In the genomic region with DNA sequence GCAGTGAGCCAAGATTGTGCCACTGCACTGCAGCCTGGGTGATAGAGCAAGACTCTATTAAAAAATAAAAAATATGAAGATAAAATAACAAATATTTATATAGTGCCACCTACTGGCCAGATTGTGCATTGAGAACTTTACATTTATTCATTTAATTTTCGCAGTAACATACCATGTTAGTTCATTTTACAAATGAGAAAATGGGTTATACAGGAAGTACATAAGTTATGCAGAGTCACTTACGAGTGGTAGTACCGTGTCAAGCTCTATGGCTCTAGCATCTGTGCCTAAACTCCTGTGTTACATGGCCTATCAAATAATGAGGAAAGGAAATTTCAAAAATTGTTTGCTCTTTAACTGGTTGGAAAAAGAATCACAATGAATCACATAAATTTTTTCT, we compare ENCODE assay signal across 8 cellular contexts. TPM values are rescaled to one million over a fixed set of nuclear protein-coding genes. Genes with fewer than 3 reads are reported as not detected.
DNase-seq lines count a peak whose midpoint lies in the region; ATAC-seq and TF ChIP-seq lines count a peak whose summit lies in the region.

No MANE protein-coding gene starts in this region.

- H3K4me3 ChIP-seq in coronary artery, result no peak overlapping the region
- H3K4me3 ChIP-seq in neural cell (ENCODE audit: low read length), result no peak overlapping the region

- no peak overlapping the region for H3K4me3 Mint-ChIP-seq in activated CD8-positive, alpha-beta T cell treated with anti-CD3 and anti-CD28 coated beads for 36 hours
- H3K4me3 Mint-ChIP-seq in activated CD8-positive, alpha-beta T cell treated with anti-CD3 and anti-CD28 coated beads, Interleukin-2, amount 10 ng/mL, durations not matched to agents 7 days and 5 days, result no peak overlapping the region

- peak; percentile 90 for TF ChIP-seq CTCF in activated CD8-positive, alpha-beta T cell treated with anti-CD3 and anti-CD28 coated beads for 36 hours (IDR thresholded peaks at IDR 0.05)
- TF ChIP-seq CTCF in coronary artery (IDR thresholded peaks at IDR 0.05) (peak; percentile 53), neural cell (IDR thresholded peaks at IDR 0.05; ENCODE audit: poor library complexity, severe bottlenecking) (peak; percentile 67)

- H3K79me2 ChIP-seq in neural cell (replicated peaks; ENCODE audit: insufficient read depth, low read length), result no peaks in the 10 kb centered on the region

- peaks cover 4% of the 10 kb centered on the region for H3K4me1 Mint-ChIP-seq in activated CD8-positive, alpha-beta T cell treated with anti-CD3 and anti-CD28 coated beads for 36 hours (ENCODE audit: low read depth)
- peaks cover 14% of the 10 kb centered on the region for H3K4me1 Mint-ChIP-seq in activated CD8-positive, alpha-beta T cell treated with anti-CD3 and anti-CD28 coated beads, Interleukin-2, amount 10 ng/mL, durations not matched to agents 7 days and 5 days (ENCODE audit: low read depth)

- no peaks in the 10 kb centered on the region for H4K20me1 ChIP-seq in neural cell (ENCODE audit: insufficient read depth)

- no peak overlapping the region for H3K27ac ChIP-seq in coronary artery
- H3K27ac ChIP-seq in neural cell (ENCODE audit: low read length), result no peak overlapping the region

- no peak overlapping the region for H3K9ac ChIP-seq in neural cell (ENCODE audit: low read length)

- H3K27me3 ChIP-seq in neural cell (ENCODE audit: insufficient read depth, low read depth, low read length), result no peaks in the 10 kb centered on the region

- no peaks in the 10 kb centered on the region for H3K9me3 Mint-ChIP-seq in activated CD8-positive, alpha-beta T cell treated with anti-CD3 and anti-CD28 coated beads for 36 hours
- no peaks in the 10 kb centered on the region for H3K9me3 Mint-ChIP-seq in activated CD8-positive, alpha-beta T cell treated with anti-CD3 and anti-CD28 coated beads, Interleukin-2, amount 10 ng/mL, durations not matched to agents 7 days and 5 days (ENCODE audit: insufficient read depth)

- CTCF ChIA-PET in activated CD8-positive, alpha-beta T cell treated with anti-CD3 and anti-CD28 coated beads for 36 hours (lab: Charles Lee), result interaction anchor here (0.6 to 2.7 kb wide), 17 partner anchors 8 to 216 kb away, joined by 3 to 26 read pairs (median 4); no protein-coding TSS in a partner anchor
- CTCF ChIA-PET in activated CD8-positive, alpha-beta T cell treated with anti-CD3 and anti-CD28 coated beads, Interleukin-2, amount 10 ng/mL, durations not matched to agents 7 days and 5 days (lab: Charles Lee), result interaction anchor here (0.6 to 3.2 kb wide), 18 partner anchors 11 to 383 kb away, joined by 3 to 12 read pairs (median 4); a partner anchor contains a TSS

- peaks cover 3% of the 10 kb centered on the region for H3K36me3 ChIP-seq in neural cell (ENCODE audit: insufficient read depth, low read length)

- H2AFZ ChIP-seq in neural cell (ENCODE audit: low read depth, low read length), result no peak overlapping the region

- peak; percentile 42 for ATAC-seq in activated CD8-positive, alpha-beta T cell treated with anti-CD3 and anti-CD28 coated beads for 36 hours
- no peak for ATAC-seq in activated CD8-positive, alpha-beta T cell treated with anti-CD3 and anti-CD28 coated beads, Interleukin-2, amount 10 ng/mL, durations not matched to agents 7 days and 5 days
- ATAC-seq in GM21360 (IDR thresholded peaks at IDR 0.05; ENCODE audit: unreplicated experiment), result no peak
- ATAC-seq in GM21529 (IDR thresholded peaks at IDR 0.05; ENCODE audit: unreplicated experiment), result no peak

- H3K36me3 Mint-ChIP-seq in activated CD8-positive, alpha-beta T cell treated with anti-CD3 and anti-CD28 coated beads for 36 hours (ENCODE audit: low read depth), result peaks cover 44% of the 10 kb centered on the region
- peaks cover 59% of the 10 kb centered on the region for H3K36me3 Mint-ChIP-seq in activated CD8-positive, alpha-beta T cell treated with anti-CD3 and anti-CD28 coated beads, Interleukin-2, amount 10 ng/mL, durations not matched to agents 7 days and 5 days (ENCODE audit: low read depth)

- H3K9me3 ChIP-seq in neural cell (ENCODE audit: low read length), result no peaks in the 10 kb centered on the region

- H3F3A ChIP-seq in neural cell (ENCODE audit: insufficient read depth, low read length, poor library complexity, severe bottlenecking), result no peaks in the 10 kb centered on the region

- TF ChIP-seq EP300 in neural cell (conservative IDR thresholded peaks at IDR 0.05; ENCODE audit: poor library complexity, severe bottlenecking), result no peak

- intact Hi-C loops in activated CD8-positive, alpha-beta T cell treated with anti-CD3 and anti-CD28 coated beads for 36 hours (cut with micrococcal nuclease), result no loop called here

- H3K4me2 ChIP-seq in neural cell (ENCODE audit: low read length), result no peak overlapping the region

- peak overlapping the region; percentile 36 for H3K27ac Mint-ChIP-seq in activated CD8-positive, alpha-beta T cell treated with anti-CD3 and anti-CD28 coated beads for 36 hours
- H3K27ac Mint-ChIP-seq in activated CD8-positive, alpha-beta T cell treated with anti-CD3 and anti-CD28 coated beads, Interleukin-2, amount 10 ng/mL, durations not matched to agents 7 days and 5 days, result no peak overlapping the region

- H3K9me2 ChIP-seq in neural cell (ENCODE audit: insufficient read depth, low read length), result no peaks in the 10 kb centered on the region

- no peak for DNase-seq in activated CD8-positive, alpha-beta T cell treated with anti-CD3 and anti-CD28 coated beads for 36 hours
- no peak for DNase-seq in activated CD8-positive, alpha-beta T cell treated with anti-CD3 and anti-CD28 coated beads, Interleukin-2, amount 10 ng/mL, durations not matched to agents 7 days and 5 days
- peak; percentile 20 for DNase-seq in NCI-H1694 (lab: John Stamatoyannopoulos, UW)
- DNase-seq in coronary artery (ENCODE audit: low spot score), result no peak
- no peak for DNase-seq in SHP77 (lab: John Stamatoyannopoulos, UW)

- peak; percentile 47 for TF ChIP-seq RAD21 in neural cell (conservative IDR thresholded peaks at IDR 0.05)

- no peaks in the 10 kb centered on the region for H3K27me3 Mint-ChIP-seq in activated CD8-positive, alpha-beta T cell treated with anti-CD3 and anti-CD28 coated beads for 36 hours
- no peaks in the 10 kb centered on the region for H3K27me3 Mint-ChIP-seq in activated CD8-positive, alpha-beta T cell treated with anti-CD3 and anti-CD28 coated beads, Interleukin-2, amount 10 ng/mL, durations not matched to agents 7 days and 5 days (ENCODE audit: low read depth)

- POLR2A ChIA-PET in activated CD8-positive, alpha-beta T cell treated with anti-CD3 and anti-CD28 coated beads for 36 hours (lab: Charles Lee), result interaction anchor here (0.8 kb wide), 1 partner anchor 15 kb away, joined by 3 read pairs; no protein-coding TSS in a partner anchor
- POLR2A ChIA-PET in activated CD8-positive, alpha-beta T cell treated with anti-CD3 and anti-CD28 coated beads, Interleukin-2, amount 10 ng/mL, durations not matched to agents 7 days and 5 days (lab: Charles Lee), result interaction anchor here (0.6 kb wide), 1 partner anchor 12 kb away, joined by 3 read pairs; no protein-coding TSS in a partner anchor

TF ChIP-seq in neural cell, 6 proteins besides CTCF, POLR2A, EP300 and RAD21:
- TF ChIP-seq SMC3 (conservative IDR thresholded peaks at IDR 0.05; ENCODE audit: poor library complexity) (peak; percentile 68), EZH2 (IDR thresholded peaks at IDR 0.05; ENCODE audit: borderline replicate concordance, insufficient read depth, low read length, poor library complexity, severe bottlenecking) (no peak)
- TF ChIP-seq, protein P1, sequence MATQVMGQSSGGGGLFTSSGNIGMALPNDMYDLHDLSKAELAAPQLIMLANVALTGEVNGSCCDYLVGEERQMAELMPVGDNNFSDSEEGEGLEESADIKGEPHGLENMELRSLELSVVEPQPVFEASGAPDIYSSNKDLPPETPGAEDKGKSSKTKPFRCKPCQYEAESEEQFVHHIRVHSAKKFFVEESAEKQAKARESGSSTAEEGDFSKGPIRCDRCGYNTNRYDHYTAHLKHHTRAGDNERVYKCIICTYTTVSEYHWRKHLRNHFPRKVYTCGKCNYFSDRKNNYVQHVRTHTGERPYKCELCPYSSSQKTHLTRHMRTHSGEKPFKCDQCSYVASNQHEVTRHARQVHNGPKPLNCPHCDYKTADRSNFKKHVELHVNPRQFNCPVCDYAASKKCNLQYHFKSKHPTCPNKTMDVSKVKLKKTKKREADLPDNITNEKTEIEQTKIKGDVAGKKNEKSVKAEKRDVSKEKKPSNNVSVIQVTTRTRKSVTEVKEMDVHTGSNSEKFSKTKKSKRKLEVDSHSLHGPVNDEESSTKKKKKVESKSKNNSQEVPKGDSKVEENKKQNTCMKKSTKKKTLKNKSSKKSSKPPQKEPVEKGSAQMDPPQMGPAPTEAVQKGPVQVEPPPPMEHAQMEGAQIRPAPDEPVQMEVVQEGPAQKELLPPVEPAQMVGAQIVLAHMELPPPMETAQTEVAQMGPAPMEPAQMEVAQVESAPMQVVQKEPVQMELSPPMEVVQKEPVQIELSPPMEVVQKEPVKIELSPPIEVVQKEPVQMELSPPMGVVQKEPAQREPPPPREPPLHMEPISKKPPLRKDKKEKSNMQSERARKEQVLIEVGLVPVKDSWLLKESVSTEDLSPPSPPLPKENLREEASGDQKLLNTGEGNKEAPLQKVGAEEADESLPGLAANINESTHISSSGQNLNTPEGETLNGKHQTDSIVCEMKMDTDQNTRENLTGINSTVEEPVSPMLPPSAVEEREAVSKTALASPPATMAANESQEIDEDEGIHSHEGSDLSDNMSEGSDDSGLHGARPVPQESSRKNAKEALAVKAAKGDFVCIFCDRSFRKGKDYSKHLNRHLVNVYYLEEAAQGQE (IDR thresholded peaks at IDR 0.05; ENCODE audit: borderline replicate concordance), result no peak

RNA-seq across cellular contexts. Expression of a gene that starts 27.9 kb away (rescaled TPM):
- 10 to 100 TPM; 65.3 to 73.2 TPM for total RNA-seq in activated CD8-positive, alpha-beta T cell treated with anti-CD3 and anti-CD28 coated beads for 36 hours
- 10 to 100 TPM; 55.9 to 56.6 TPM for total RNA-seq in activated CD8-positive, alpha-beta T cell treated with anti-CD3 and anti-CD28 coated beads, Interleukin-2, amount 10 ng/mL, durations not matched to agents 7 days and 5 days
- polyA plus RNA-seq in neural cell, result 17.2 and 22.9 TPM in 2 replicates
- 83.5 and 109 TPM in 2 replicates for polyA minus RNA-seq in neural cell
